21 cellular contexts compared by ENCODE assay signal in the genomic region with DNA sequence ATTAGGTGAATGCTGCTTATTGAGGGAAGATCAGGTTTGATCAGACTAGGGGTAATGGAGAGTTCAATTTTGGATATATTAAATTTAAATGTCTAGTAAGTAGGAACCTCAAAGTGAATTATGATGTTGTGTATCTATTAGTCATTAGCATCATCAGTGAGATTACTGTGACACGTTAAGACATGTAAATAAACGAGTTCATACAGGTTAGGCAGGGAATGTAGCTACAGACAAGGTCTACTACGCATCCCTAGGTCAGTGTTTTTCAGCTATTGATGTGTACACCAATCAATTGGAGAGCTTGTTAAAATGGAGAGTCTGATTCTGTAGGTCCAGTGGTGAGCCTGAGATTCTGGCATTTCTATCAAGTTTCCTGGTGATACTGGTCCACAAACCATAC.
"Had no signal": no experiment of that assay in that cellular context is flagged by ENCODE, and none has a peak within 500 bp of the region (broad histone marks: within the 10 kb centered on the region; RNA-seq: fewer than 3 reads in every experiment).

No MANE protein-coding gene starts in this region.

- H3K9me3 ChIP-seq: SK-N-SH had no signal

- ATAC-seq: T-cell had no signal

- DNase-seq: IMR-90; Karpas-422; KG1; MM.1S; NCI-H1092 treated with DMSO at 0.1 percent for 48 hours; NCI-H1417 treated with DMSO at 0.1 percent for 48 hours; NCI-H146; NCI-H1694 treated with DMSO at 0.1 percent for 48 hours; NCI-H1930; NCI-H2081; NCI-H2107; NCI-H2227 treated with DMSO at 0.1 percent for 48 hours; NCI-H524 treated with DMSO at 0.1 percent for 48 hours; NCI-H774; NK-92 treated with Interleukin-12 subunit alpha and Interleukin-12 subunit beta, amount 100 ng/mL, for 24 hours; OCI-M1; RPMI8226; SHP77; SK-N-SH; SW 1271; T-cell had no signal

- H3K4me2 ChIP-seq: SK-N-SH had no signal

- H3K9ac ChIP-seq: SK-N-SH had no signal

- H3K9me2 ChIP-seq: SK-N-SH had no signal
